Comparison of ENCODE assay signal across 22 cellular contexts in the genomic region with DNA sequence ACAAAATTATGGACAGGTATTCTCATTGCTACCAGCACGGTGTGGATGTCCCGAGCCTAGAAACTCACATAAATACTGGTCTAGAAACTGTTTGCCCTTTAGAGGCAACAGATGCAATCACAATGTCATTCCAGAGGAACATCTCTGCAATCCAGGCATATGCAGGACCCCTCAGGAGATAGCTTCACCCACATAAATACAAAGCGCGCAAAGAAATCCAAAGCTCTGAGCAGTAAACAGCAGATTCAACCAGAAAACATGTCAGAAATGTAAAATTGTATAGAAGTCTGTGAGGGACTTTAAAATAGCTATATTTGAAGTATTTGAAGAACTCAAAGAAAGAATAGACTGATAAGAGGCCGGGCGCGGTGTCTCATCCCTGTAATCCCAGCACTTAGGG.
"Had no signal": no experiment of that assay in that cellular context is flagged by ENCODE, and none has a peak within 500 bp of the region (broad histone marks: within the 10 kb centered on the region; RNA-seq: fewer than 3 reads in every experiment).

No MANE protein-coding gene starts in this region.

- H3K9me3 Mint-ChIP-seq: stimulated activated naive CD8-positive, alpha-beta T cell treated with anti-CD3 and anti-CD28 coated beads, Interleukin-15, Interleukin-2, amounts not matched to agents 100 ng/mL and 50 ng/mL, for 24 hours had no signal

- H3K9ac ChIP-seq: neural progenitor cell had no signal

- H3K36me3 Mint-ChIP-seq: neural progenitor cell; stimulated activated memory B cell treated with anti-CD40 and anti-IgM and Interleukin-4, amounts not matched to agents 10 μg/mL and 1 μg/mL and 100 μg/mL, for 72 hours had no signal

- H3K9me3 ChIP-seq: mucosa of descending colon, pancreas, transverse colon had no signal

- ATAC-seq: heart right ventricle; mucosa of descending colon; naive thymus-derived CD8-positive, alpha-beta T cell; pancreas; stimulated activated memory B cell treated with anti-CD40 and anti-IgM and Interleukin-4, amounts not matched to agents 10 μg/mL and 1 μg/mL and 100 μg/mL, for 72 hours had no signal

- H3K36me3 ChIP-seq: heart right ventricle, neural progenitor cell, pancreas, transverse colon had no signal

- H3K27me3 Mint-ChIP-seq: stimulated activated memory B cell treated with anti-CD40 and anti-IgM and Interleukin-4, amounts not matched to agents 10 μg/mL and 1 μg/mL and 100 μg/mL, for 72 hours had no signal

- H3K4me1 Mint-ChIP-seq: endodermal cell, neural progenitor cell had no signal

- H2AFZ ChIP-seq: neural progenitor cell had no signal

- H3K4me3 Mint-ChIP-seq: endodermal cell; naive thymus-derived CD8-positive, alpha-beta T cell; neural progenitor cell; stimulated activated memory B cell treated with anti-CD40 and anti-IgM and Interleukin-4, amounts not matched to agents 10 μg/mL and 1 μg/mL and 100 μg/mL, for 72 hours; stimulated activated naive CD8-positive, alpha-beta T cell treated with anti-CD3 and anti-CD28 coated beads, Interleukin-15, Interleukin-2, amounts not matched to agents 100 ng/mL and 50 ng/mL, for 24 hours had no signal

- DNase-seq: caudate nucleus; effector CD4-positive, alpha-beta T cell; endodermal cell; erythroblast; foreskin melanocyte; heart right ventricle; hypothalamus; kidney glomerular epithelial cell; mammary epithelial cell; mucosa of descending colon; naive thymus-derived CD8-positive, alpha-beta T cell; occipital lobe; pancreas; small intestine; stimulated activated CD4-positive, alpha-beta T cell treated with anti-CD3 and anti-CD28 coated beads, Interleukin-4, amount 100 ng/mL, for 1 hour; transverse colon had no signal

- FAIRE-seq: islet of Langerhans, pancreas, small intestine, urothelium cell line had no signal

- H3K27me3 ChIP-seq: heart right ventricle, neural progenitor cell, pancreas, transverse colon had no signal

- H3K27ac Mint-ChIP-seq: endodermal cell; naive thymus-derived CD8-positive, alpha-beta T cell; neural progenitor cell; stimulated activated memory B cell treated with anti-CD40 and anti-IgM and Interleukin-4, amounts not matched to agents 10 μg/mL and 1 μg/mL and 100 μg/mL, for 72 hours; stimulated activated naive CD8-positive, alpha-beta T cell treated with anti-CD3 and anti-CD28 coated beads, Interleukin-15, Interleukin-2, amounts not matched to agents 100 ng/mL and 50 ng/mL, for 24 hours had no signal

- H3K27ac ChIP-seq: neural progenitor cell, pancreas, transverse colon had no signal

- H3K4me2 ChIP-seq: neural progenitor cell had no signal

- H3K4me3 ChIP-seq: coronary artery, heart right ventricle, mucosa of descending colon, neural progenitor cell, pancreas, transverse colon had no signal

- H3K4me1 ChIP-seq: neural progenitor cell, pancreas, transverse colon had no signal
